Comparison of ENCODE assay signal across 1 cellular context in the genomic region with DNA sequence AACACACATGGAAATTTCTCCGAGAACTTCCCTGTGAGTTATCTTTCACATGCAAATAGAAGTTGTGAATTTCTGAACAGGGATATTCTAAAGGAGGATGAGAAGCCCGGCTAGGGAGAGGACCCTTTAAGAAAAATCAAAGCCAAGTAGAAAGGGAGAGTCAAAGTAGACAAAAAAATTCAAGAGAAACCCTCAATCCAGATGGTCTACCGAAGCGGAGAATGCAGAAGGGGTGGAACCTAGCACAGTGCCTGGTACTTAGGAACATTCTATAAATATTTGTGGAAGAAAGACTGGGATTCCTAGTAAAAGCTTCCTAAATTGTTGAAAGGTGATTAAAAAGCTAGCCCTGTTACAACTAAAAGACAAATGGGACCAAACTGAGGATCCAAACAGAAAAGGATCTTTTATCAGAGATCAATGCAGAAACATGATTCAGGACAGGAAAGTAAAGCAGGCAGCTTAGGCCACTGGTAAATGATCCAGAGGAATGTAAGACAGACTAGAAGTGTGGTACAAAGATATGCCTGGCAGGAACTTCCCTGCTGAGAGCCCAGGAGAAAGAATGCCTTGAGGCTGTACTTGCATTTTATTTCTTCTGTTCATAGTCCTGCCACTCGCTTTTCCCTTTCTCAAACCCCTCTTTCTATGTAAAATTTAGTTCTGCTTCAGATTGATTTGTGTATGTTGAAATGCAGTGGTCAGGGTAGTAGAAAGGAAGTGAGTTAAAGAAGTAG.
A peak's percentile ranks its signal among the peaks of the same experiment; 100 is the strongest.
TF ChIP-seq lines count a peak whose summit lies in the region.

No MANE protein-coding gene starts in this region.

TF ChIP-seq in GM23338, 12 proteins besides CTCF, POLR2A, EP300 and RAD21 (continued from another document):
- TF ChIP-seq, protein P1, sequence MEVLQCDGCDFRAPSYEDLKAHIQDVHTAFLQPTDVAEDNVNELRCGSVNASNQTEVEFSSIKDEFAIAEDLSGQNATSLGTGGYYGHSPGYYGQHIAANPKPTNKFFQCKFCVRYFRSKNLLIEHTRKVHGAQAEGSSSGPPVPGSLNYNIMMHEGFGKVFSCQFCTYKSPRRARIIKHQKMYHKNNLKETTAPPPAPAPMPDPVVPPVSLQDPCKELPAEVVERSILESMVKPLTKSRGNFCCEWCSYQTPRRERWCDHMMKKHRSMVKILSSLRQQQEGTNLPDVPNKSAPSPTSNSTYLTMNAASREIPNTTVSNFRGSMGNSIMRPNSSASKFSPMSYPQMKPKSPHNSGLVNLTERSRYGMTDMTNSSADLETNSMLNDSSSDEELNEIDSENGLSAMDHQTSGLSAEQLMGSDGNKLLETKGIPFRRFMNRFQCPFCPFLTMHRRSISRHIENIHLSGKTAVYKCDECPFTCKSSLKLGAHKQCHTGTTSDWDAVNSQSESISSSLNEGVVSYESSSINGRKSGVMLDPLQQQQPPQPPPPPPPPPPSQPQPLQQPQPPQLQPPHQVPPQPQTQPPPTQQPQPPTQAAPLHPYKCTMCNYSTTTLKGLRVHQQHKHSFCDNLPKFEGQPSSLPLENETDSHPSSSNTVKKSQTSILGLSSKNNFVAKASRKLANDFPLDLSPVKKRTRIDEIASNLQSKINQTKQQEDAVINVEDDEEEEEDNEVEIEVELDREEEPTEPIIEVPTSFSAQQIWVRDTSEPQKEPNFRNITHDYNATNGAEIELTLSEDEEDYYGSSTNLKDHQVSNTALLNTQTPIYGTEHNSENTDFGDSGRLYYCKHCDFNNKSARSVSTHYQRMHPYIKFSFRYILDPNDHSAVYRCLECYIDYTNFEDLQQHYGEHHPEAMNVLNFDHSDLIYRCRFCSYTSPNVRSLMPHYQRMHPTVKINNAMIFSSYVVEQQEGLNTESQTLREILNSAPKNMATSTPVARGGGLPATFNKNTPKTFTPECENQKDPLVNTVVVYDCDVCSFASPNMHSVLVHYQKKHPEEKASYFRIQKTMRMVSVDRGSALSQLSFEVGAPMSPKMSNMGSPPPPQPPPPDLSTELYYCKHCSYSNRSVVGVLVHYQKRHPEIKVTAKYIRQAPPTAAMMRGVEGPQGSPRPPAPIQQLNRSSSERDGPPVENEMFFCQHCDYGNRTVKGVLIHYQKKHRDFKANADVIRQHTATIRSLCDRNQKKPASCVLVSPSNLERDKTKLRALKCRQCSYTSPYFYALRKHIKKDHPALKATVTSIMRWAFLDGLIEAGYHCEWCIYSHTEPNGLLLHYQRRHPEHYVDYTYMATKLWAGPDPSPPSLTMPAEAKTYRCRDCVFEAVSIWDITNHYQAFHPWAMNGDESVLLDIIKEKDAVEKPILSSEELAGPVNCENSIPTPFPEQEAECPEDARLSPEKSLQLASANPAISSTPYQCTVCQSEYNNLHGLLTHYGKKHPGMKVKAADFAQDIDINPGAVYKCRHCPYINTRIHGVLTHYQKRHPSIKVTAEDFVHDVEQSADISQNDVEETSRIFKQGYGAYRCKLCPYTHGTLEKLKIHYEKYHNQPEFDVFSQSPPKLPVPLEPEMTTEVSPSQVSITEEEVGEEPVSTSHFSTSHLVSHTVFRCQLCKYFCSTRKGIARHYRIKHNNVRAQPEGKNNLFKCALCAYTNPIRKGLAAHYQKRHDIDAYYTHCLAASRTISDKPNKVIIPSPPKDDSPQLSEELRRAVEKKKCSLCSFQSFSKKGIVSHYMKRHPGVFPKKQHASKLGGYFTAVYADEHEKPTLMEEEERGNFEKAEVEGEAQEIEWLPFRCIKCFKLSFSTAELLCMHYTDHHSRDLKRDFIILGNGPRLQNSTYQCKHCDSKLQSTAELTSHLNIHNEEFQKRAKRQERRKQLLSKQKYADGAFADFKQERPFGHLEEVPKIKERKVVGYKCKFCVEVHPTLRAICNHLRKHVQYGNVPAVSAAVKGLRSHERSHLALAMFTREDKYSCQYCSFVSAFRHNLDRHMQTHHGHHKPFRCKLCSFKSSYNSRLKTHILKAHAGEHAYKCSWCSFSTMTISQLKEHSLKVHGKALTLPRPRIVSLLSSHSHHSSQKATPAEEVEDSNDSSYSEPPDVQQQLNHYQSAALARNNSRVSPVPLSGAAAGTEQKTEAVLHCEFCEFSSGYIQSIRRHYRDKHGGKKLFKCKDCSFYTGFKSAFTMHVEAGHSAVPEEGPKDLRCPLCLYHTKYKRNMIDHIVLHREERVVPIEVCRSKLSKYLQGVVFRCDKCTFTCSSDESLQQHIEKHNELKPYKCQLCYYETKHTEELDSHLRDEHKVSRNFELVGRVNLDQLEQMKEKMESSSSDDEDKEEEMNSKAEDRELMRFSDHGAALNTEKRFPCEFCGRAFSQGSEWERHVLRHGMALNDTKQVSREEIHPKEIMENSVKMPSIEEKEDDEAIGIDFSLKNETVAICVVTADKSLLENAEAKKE (CRISPR knock-in tag; IDR thresholded peaks at IDR 0.05), result peak; percentile 91
- no peak for TF ChIP-seq ZNF114 (CRISPR knock-in tag; IDR thresholded peaks at IDR 0.05)
- TF ChIP-seq JUNB (IDR thresholded peaks at IDR 0.05; ENCODE audit: unreplicated experiment), result no peak
- peak; percentile 30; the same call in 1 of the 2 replicates for TF ChIP-seq NANOG (IDR thresholded peaks at IDR 0.05; ENCODE audit: borderline replicate concordance)
- TF ChIP-seq EZH2phosphoT487 (IDR thresholded peaks at IDR 0.05; ENCODE audit: unreplicated experiment), result no peak
